In genomic region chr15:74928771-74929198, GRCh38 we compare ENCODE assay signal across 1 cellular context.
TF ChIP-seq lines count a peak whose summit lies in the region.

No MANE protein-coding gene starts in this region.

TF ChIP-seq in HepG2, 621 proteins besides CTCF, POLR2A, EP300 and RAD21 (continued from another document and continues in another):
- TF ChIP-seq MXD3 (CRISPR knock-in tag; IDR thresholded peaks at IDR 0.05): no peak
- TF ChIP-seq MEIS1 (CRISPR knock-in tag; IDR thresholded peaks at IDR 0.05; ENCODE audit: borderline replicate concordance): no peak
- no peak for TF ChIP-seq ZNF616 (CRISPR knock-in tag; IDR thresholded peaks at IDR 0.05; ENCODE audit: low read depth)
- TF ChIP-seq RARG (CRISPR knock-in tag; IDR thresholded peaks at IDR 0.05; ENCODE audit: low read depth): no peak
- no peak for TF ChIP-seq BCLAF1 (IDR thresholded peaks at IDR 0.05)
- TF ChIP-seq GTF2F1 (IDR thresholded peaks at IDR 0.05; ENCODE audit: low read length): no peak
- no peak for TF ChIP-seq HBP1 (CRISPR knock-in tag; IDR thresholded peaks at IDR 0.05; ENCODE audit: low read depth)
- peak; percentile 56 for TF ChIP-seq THAP11 (CRISPR knock-in tag; IDR thresholded peaks at IDR 0.05)
- TF ChIP-seq TP53 (CRISPR knock-in tag; conservative IDR thresholded peaks at IDR 0.05): no peak
- 0 out of 2 replicates have a peak, but pooled peaks have one; percentile 45 for TF ChIP-seq FOXJ3 (CRISPR knock-in tag; IDR thresholded peaks at IDR 0.05; ENCODE audit: borderline replicate concordance)
- TF ChIP-seq POLR2AphosphoS2 (IDR thresholded peaks at IDR 0.05; ENCODE audit: low read depth, low read length): no peak
- TF ChIP-seq ERF (CRISPR knock-in tag; IDR thresholded peaks at IDR 0.05): no peak
- TF ChIP-seq JDP2 (CRISPR knock-in tag; IDR thresholded peaks at IDR 0.05; ENCODE audit: borderline replicate concordance): no peak
- TF ChIP-seq SIX1 (CRISPR knock-in tag; IDR thresholded peaks at IDR 0.05; ENCODE audit: borderline replicate concordance): no peak
- no peak for TF ChIP-seq ZFP36L2 (CRISPR knock-in tag; IDR thresholded peaks at IDR 0.05)
- TF ChIP-seq ZMYM3 (CRISPR knock-in tag; IDR thresholded peaks at IDR 0.05): no peak
- no peak for TF ChIP-seq ZSCAN31 (CRISPR knock-in tag; IDR thresholded peaks at IDR 0.05; ENCODE audit: low read depth)
- TF ChIP-seq CHD2 (IDR thresholded peaks at IDR 0.05; ENCODE audit: low read depth, low read length): no peak
- no peak for TF ChIP-seq ZFP37 (CRISPR knock-in tag; IDR thresholded peaks at IDR 0.05; ENCODE audit: borderline replicate concordance)
- no peak for TF ChIP-seq ZNF646 (CRISPR knock-in tag; IDR thresholded peaks at IDR 0.05)
- TF ChIP-seq KDM5B (CRISPR knock-in tag; IDR thresholded peaks at IDR 0.05; ENCODE audit: borderline replicate concordance): no peak
- no peak for TF ChIP-seq ZNF83 (CRISPR knock-in tag; IDR thresholded peaks at IDR 0.05; ENCODE audit: borderline replicate concordance)
- TF ChIP-seq ZNF572 (CRISPR knock-in tag; IDR thresholded peaks at IDR 0.05): no peak
- no peak for TF ChIP-seq ZNF280B (CRISPR knock-in tag; IDR thresholded peaks at IDR 0.05; ENCODE audit: borderline replicate concordance)
- TF ChIP-seq PHF8 (CRISPR knock-in tag; IDR thresholded peaks at IDR 0.05): no peak
- TF ChIP-seq NRL (CRISPR knock-in tag; IDR thresholded peaks at IDR 0.05; ENCODE audit: borderline replicate concordance): no peak
- no peak; the same call in 1 of the 2 replicates for TF ChIP-seq TBX3 (IDR thresholded peaks at IDR 0.05; ENCODE audit: borderline replicate concordance)
- TF ChIP-seq POLR2AphosphoS5 (IDR thresholded peaks at IDR 0.05; ENCODE audit: low read depth, low read length): no peak
- TF ChIP-seq SOX13 (IDR thresholded peaks at IDR 0.05): no peak
- TF ChIP-seq SOX13 (CRISPR knock-in tag; conservative IDR thresholded peaks at IDR 0.05 in 1 of 2, IDR thresholded peaks at IDR 0.05 in 1 of 2): peak in 1 of 2 experiments; percentile 69; a peak in 2 of 4 replicates
- no peak for TF ChIP-seq ZNF557 (CRISPR knock-in tag; IDR thresholded peaks at IDR 0.05)
- TF ChIP-seq SALL2 (CRISPR knock-in tag; IDR thresholded peaks at IDR 0.05): no peak
- TF ChIP-seq HNRNPLL (IDR thresholded peaks at IDR 0.05; ENCODE audit: low read depth, low read length, poor library complexity, severe bottlenecking): no peak
- no peak for TF ChIP-seq ZNF691 (CRISPR knock-in tag; IDR thresholded peaks at IDR 0.05; ENCODE audit: borderline replicate concordance, low read depth)
- no peak for TF ChIP-seq ZNF761 (CRISPR knock-in tag; conservative IDR thresholded peaks at IDR 0.05)
- no peak for TF ChIP-seq MTF2 (CRISPR knock-in tag; IDR thresholded peaks at IDR 0.05; ENCODE audit: borderline replicate concordance)
- TF ChIP-seq ZNF530 (CRISPR knock-in tag; IDR thresholded peaks at IDR 0.05; ENCODE audit: low read depth): no peak
- peak; percentile 43; the same call in 1 of the 2 replicates for TF ChIP-seq SOX5 (CRISPR knock-in tag; IDR thresholded peaks at IDR 0.05; ENCODE audit: borderline replicate concordance)
- TF ChIP-seq ZKSCAN1 (IDR thresholded peaks at IDR 0.05; ENCODE audit: low read length): no peak
- TF ChIP-seq HNF1B (CRISPR knock-in tag; IDR thresholded peaks at IDR 0.05): no peak
- TF ChIP-seq PHB2 (IDR thresholded peaks at IDR 0.05; ENCODE audit: partially characterized antibody): no peak
